In genomic region chr11:130050272-130050671, GRCh38 we compare ENCODE assay signal across 2 cellular contexts.
TF ChIP-seq lines count a peak whose summit lies in the region.

No MANE protein-coding gene starts in this region.

TF ChIP-seq in SK-N-SH, 30 proteins besides CTCF, POLR2A, EP300 and RAD21 (continued from another document):
- TF ChIP-seq YY1 (IDR thresholded peaks at IDR 0.05; ENCODE audit: low read depth) (no peak), FOSL2 (IDR thresholded peaks at IDR 0.05; ENCODE audit: borderline replicate concordance, low read depth) (no peak), GABPA (IDR thresholded peaks at IDR 0.05; ENCODE audit: low read depth) (no peak), CHD2 (IDR thresholded peaks at IDR 0.05; ENCODE audit: low read length, partially characterized antibody) (no peak)

TF ChIP-seq in SK-N-SH treated with all-trans-retinoic acid at 6 μM for 48 hours, 23 proteins besides CTCF, POLR2A, EP300 and RAD21 (continued from another document):
- TF ChIP-seq TSHZ2 (CRISPR knock-in tag; IDR thresholded peaks at IDR 0.05): no peak
- no peak for TF ChIP-seq ZNF565 (CRISPR knock-in tag; conservative IDR thresholded peaks at IDR 0.05; ENCODE audit: low read depth)
- no peak for TF ChIP-seq POU6F1 (CRISPR knock-in tag; IDR thresholded peaks at IDR 0.05; ENCODE audit: borderline replicate concordance, low read depth)
